25 cellular contexts compared by ENCODE assay signal in genomic region chr16:50398336-50398735, GRCh38.
"Had no signal": no experiment of that assay in that cellular context is flagged by ENCODE, and none has a peak within 500 bp of the region (broad histone marks: within the 10 kb centered on the region; RNA-seq: fewer than 3 reads in every experiment).

No MANE protein-coding gene starts in this region.

- H3K9me3 Mint-ChIP-seq: dendritic cell treated with granulocyte-macrophage colony-stimulating factor and Interleukin-4, amounts not matched to agents 40 ng/mL and 50 ng/mL, for 4 days; effector memory CD8-positive, alpha-beta T cell; endodermal cell; immature natural killer cell; mesothelial cell of epicardium; naive B cell had no signal

- DNase-seq: colonic mucosa; cortex of kidney; effector CD8-positive, alpha-beta T cell; effector memory CD8-positive, alpha-beta T cell; endodermal cell; erythroblast; esophagus squamous epithelium; foreskin fibroblast; heart left ventricle; hypothalamus; immature natural killer cell; islet precursor cell; kidney; kidney glomerular epithelial cell; left colon; left ventricle myocardium inferior; lower lobe of right lung; mesenchymal stem cell; mucosa of descending colon; naive B cell had no signal

- ATAC-seq: effector memory CD8-positive, alpha-beta T cell; gastroesophageal sphincter; heart left ventricle; left colon; left lobe of liver; lower lobe of right lung; mucosa of descending colon had no signal

- H3K27me3 ChIP-seq: colonic mucosa, esophagus squamous epithelium, gastroesophageal sphincter, hepatocyte had no signal

- H3K27ac ChIP-seq: colonic mucosa, gastroesophageal sphincter, heart left ventricle, hepatocyte, left ventricle myocardium inferior, lower lobe of right lung had no signal

- H3K27ac Mint-ChIP-seq: dendritic cell treated with granulocyte-macrophage colony-stimulating factor and Interleukin-4, amounts not matched to agents 40 ng/mL and 50 ng/mL, for 4 days; effector memory CD8-positive, alpha-beta T cell; endodermal cell; immature natural killer cell; mesothelial cell of epicardium; naive B cell had no signal

- H3K36me3 ChIP-seq: colonic mucosa, esophagus squamous epithelium, gastroesophageal sphincter, heart left ventricle, left ventricle myocardium inferior, lower lobe of right lung had no signal

- H3K4me1 ChIP-seq: colonic mucosa, gastroesophageal sphincter, left ventricle myocardium inferior, lower lobe of right lung had no signal

- H3K36me3 Mint-ChIP-seq: immature natural killer cell, mesothelial cell of epicardium, naive B cell had no signal

- H3K9me3 ChIP-seq: colonic mucosa, esophagus squamous epithelium, gastroesophageal sphincter, heart left ventricle, left ventricle myocardium inferior, lower lobe of right lung, mucosa of descending colon had no signal

- H3K27me3 Mint-ChIP-seq: dendritic cell treated with granulocyte-macrophage colony-stimulating factor and Interleukin-4, amounts not matched to agents 40 ng/mL and 50 ng/mL, for 4 days had no signal

- H3K4me3 Mint-ChIP-seq: dendritic cell treated with granulocyte-macrophage colony-stimulating factor and Interleukin-4, amounts not matched to agents 40 ng/mL and 50 ng/mL, for 4 days; effector memory CD8-positive, alpha-beta T cell; endodermal cell; immature natural killer cell; mesothelial cell of epicardium; naive B cell had no signal

- H3K4me3 ChIP-seq: colonic mucosa, esophagus squamous epithelium, gastroesophageal sphincter, heart left ventricle, hepatocyte, left ventricle myocardium inferior, lower lobe of right lung, mucosa of descending colon had no signal
